ENCODE assay signal across 17 cellular contexts in the genomic region with DNA sequence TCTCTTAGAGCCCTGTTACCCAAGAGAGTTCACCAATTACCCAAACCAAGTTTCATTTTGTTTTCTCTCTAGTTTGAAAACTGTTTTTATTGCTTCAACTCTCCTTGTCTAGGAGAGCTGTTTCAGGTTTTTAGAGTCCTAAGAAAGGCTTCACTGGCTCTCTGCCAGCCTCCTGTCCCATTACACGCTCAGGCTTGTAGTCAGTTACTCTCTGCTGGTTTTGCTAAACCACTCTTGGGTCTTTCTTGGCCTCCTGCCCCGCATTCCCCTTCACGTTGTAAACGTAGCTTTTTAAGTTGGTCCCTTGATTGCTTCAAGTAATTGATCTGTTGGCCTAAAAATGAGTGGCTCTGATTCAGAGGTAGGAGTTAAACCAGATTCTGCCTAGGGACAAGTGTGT.
DNase-seq lines count a peak whose midpoint lies in the region; ATAC-seq, FAIRE-seq and TF ChIP-seq lines count a peak whose summit lies in the region.
"Had no signal": no experiment of that assay in that cellular context is flagged by ENCODE, and none has a peak within 500 bp of the region (broad histone marks: within the 10 kb centered on the region; RNA-seq: fewer than 3 reads in every experiment).

No MANE protein-coding gene starts in this region.

- peak overlapping the region; percentile 84 for H3K27ac Mint-ChIP-seq in mesothelial cell of epicardium
- H3K27ac Mint-ChIP-seq: activated naive CD4-positive, alpha-beta T cell treated with anti-CD3 and anti-CD28 coated beads, Interleukin-2, amount 50 U/mL, for 24 hours; stimulated activated naive CD8-positive, alpha-beta T cell treated with anti-CD3 and anti-CD28 coated beads, Interleukin-15, amount 100 ng/mL, for 72 hours; WTC11 had no signal

- H3K4me1 Mint-ChIP-seq in mesothelial cell of epicardium: peaks cover 58% of the 10 kb centered on the region

- WGBS in right cardiac atrium: 56% methylated on average over 4 of the region's 4 CpGs
- 0% methylated on average over 4 of the region's 4 CpGs for WGBS in K562 (ENCODE audit: insufficient coverage, low coverage, missing lambda C conversion rate)

- CTCF ChIA-PET in K562 (lab: Yijun Ruan, JAX; ENCODE audit: low intra/inter-chr PET ratio): no interaction called here

- H2AFZ ChIP-seq in K562 (ENCODE audit: low read depth, low read length): no peak overlapping the region

- H3K9me1 ChIP-seq in K562 (ENCODE audit: control insufficient read depth, insufficient read depth, low read length): no peaks in the 10 kb centered on the region

- no peaks in the 10 kb centered on the region for H3K27me3 Mint-ChIP-seq in mesothelial cell of epicardium (ENCODE audit: low read depth)

- no peak for TF ChIP-seq RAD21 in K562 (CRISPR knock-in tag; conservative IDR thresholded peaks at IDR 0.05 in 1 of 2, IDR thresholded peaks at IDR 0.05 in 1 of 2)

- H3K9me3 ChIP-seq in right cardiac atrium (ENCODE audit: control insufficient read depth, low read length) (no peaks in the 10 kb centered on the region), K562 (replicated peaks; ENCODE audit: control insufficient read depth, insufficient read depth, low read depth, low read length) (no peaks in the 10 kb centered on the region; the same call in 1 of the 2 replicates)
- H3K9me3 ChIP-seq: psoas muscle had no signal

- H3K4me3 ChIP-seq in right cardiac atrium (ENCODE audit: low read length) (no peak overlapping the region), K562 (no peak overlapping the region)
- H3K4me3 ChIP-seq: psoas muscle had no signal

- no peaks in the 10 kb centered on the region for H3K36me3 ChIP-seq in K562 (ENCODE audit: control insufficient read depth, insufficient read depth, low read length)
- H3K36me3 ChIP-seq: brain microvascular endothelial cell had no signal

- H3K36me3 Mint-ChIP-seq in mesothelial cell of epicardium: no peaks in the 10 kb centered on the region
- H3K36me3 Mint-ChIP-seq: WTC11 had no signal

- POLR2A ChIA-PET in K562 (lab: Yijun Ruan, JAX): interaction anchor here (1.2 kb wide), 1 partner anchor 17 kb away, joined by 4 read pairs; no protein-coding TSS in a partner anchor

- ATAC-seq in right cardiac atrium (no peak), Right ventricle myocardium superior (ENCODE audit: poor library complexity) (no peak), K562 (no peak), left lobe of liver (no peak), HG03521 (IDR thresholded peaks at IDR 0.05; ENCODE audit: unreplicated experiment) (no peak)
- ATAC-seq: left ventricle myocardium superior; psoas muscle; stimulated activated naive CD8-positive, alpha-beta T cell treated with anti-CD3 and anti-CD28 coated beads, Interleukin-15, amount 100 ng/mL, for 72 hours; WTC11 had no signal

- TF ChIP-seq EP300 in K562 (IDR thresholded peaks at IDR 0.05; ENCODE audit: low read length): no peak

- no peak for FAIRE-seq in K562 (lab: Jason Lieb, UNC)

- BruUV-seq in K562 (replicated peaks; lab: Mats Ljungman, UMichigan): no TSS peak

- H3K4me3 Mint-ChIP-seq in mesothelial cell of epicardium: no peak overlapping the region
- H3K4me3 Mint-ChIP-seq: activated naive CD4-positive, alpha-beta T cell treated with anti-CD3 and anti-CD28 coated beads, Interleukin-2, amount 50 U/mL, for 24 hours; naive B cell; stimulated activated naive CD8-positive, alpha-beta T cell treated with anti-CD3 and anti-CD28 coated beads, Interleukin-15, amount 100 ng/mL, for 72 hours; WTC11 had no signal

- DNase-seq in right cardiac atrium (peak in 2 of 3 donors; percentile 23 to 58), Right ventricle myocardium superior (no peak), K562 (ENCODE audit: extremely low read depth in 1 of 4, low spot score in 3 of 4) (no peak), mesothelial cell of epicardium (ENCODE audit: low spot score in 2 of 2, unreplicated experiment in 2 of 2) (peak; percentile 42 to 68), activated gamma-delta T cell (lab: John Stamatoyannopoulos, UW) (no peak), left lobe of liver (ENCODE audit: low spot score) (no peak), OCI-M2 (lab: John Stamatoyannopoulos, UW; ENCODE audit: unreplicated experiment) (no peak)
- DNase-seq: brain microvascular endothelial cell; COR-L47; left ventricle myocardium superior; naive B cell; NCI-H774; psoas muscle; stimulated activated naive CD8-positive, alpha-beta T cell treated with anti-CD3 and anti-CD28 coated beads, Interleukin-15, amount 100 ng/mL, for 72 hours had no signal

- TF ChIP-seq POLR2A in K562 (conservative IDR thresholded peaks at IDR 0.05): no peak

- H3K9me3 Mint-ChIP-seq in mesothelial cell of epicardium: no peaks in the 10 kb centered on the region
- H3K9me3 Mint-ChIP-seq: activated naive CD4-positive, alpha-beta T cell treated with anti-CD3 and anti-CD28 coated beads, Interleukin-2, amount 50 U/mL, for 24 hours; naive B cell; stimulated activated naive CD8-positive, alpha-beta T cell treated with anti-CD3 and anti-CD28 coated beads, Interleukin-15, amount 100 ng/mL, for 72 hours; WTC11 had no signal

- intact Hi-C loops in right cardiac atrium (cut with DNase I) (no loop called here), Right ventricle myocardium superior (cut with DNase I) (no loop called here), K562 (cut with micrococcal nuclease) (no loop called here)

- no peak overlapping the region for H3K4me2 ChIP-seq in K562 (ENCODE audit: insufficient read depth, low read length)

- no peaks in the 10 kb centered on the region for H3K79me2 ChIP-seq in K562 (ENCODE audit: control insufficient read depth, insufficient read depth, low read length)

- no peak overlapping the region for H3K9ac ChIP-seq in K562 (ENCODE audit: insufficient read depth in 1 of 2, low read depth in 2 of 2, low read length in 2 of 2)

- H3K27me3 ChIP-seq in right cardiac atrium (ENCODE audit: control insufficient read depth, insufficient read depth): no peaks in the 10 kb centered on the region
- peaks cover 12 to 15% of the 10 kb centered on the region in 2 experiments for H3K27me3 ChIP-seq in K562 (ENCODE audit: control insufficient read depth in 2 of 2, insufficient read depth in 2 of 2, low read length in 2 of 2)
- H3K27me3 ChIP-seq: brain microvascular endothelial cell had no signal

- H3K27ac ChIP-seq in right cardiac atrium (ENCODE audit: low read length) (no peak overlapping the region), K562 (ENCODE audit: extremely low read depth, low read depth, low read length) (no peak overlapping the region)
- H3K27ac ChIP-seq: brain microvascular endothelial cell, psoas muscle had no signal

- in situ Hi-C loops in K562 (cut with MboI): no loop called here

- H3K4me1 ChIP-seq in right cardiac atrium (ENCODE audit: control insufficient read depth, insufficient read depth, low read length) (no peaks in the 10 kb centered on the region), K562 (replicated peaks in 1 of 2; ENCODE audit: control insufficient read depth in 2 of 2, insufficient read depth in 2 of 2, low read length in 2 of 2) (no peaks in the 10 kb centered on the region)
- H3K4me1 ChIP-seq: psoas muscle had no signal

- TF ChIP-seq CTCF in K562 (IDR thresholded peaks at IDR 0.05 in 2 of 3, conservative IDR thresholded peaks at IDR 0.05 in 1 of 3; ENCODE audit: insufficient read depth in 2 of 3, low read depth in 1 of 3, low read length in 3 of 3): no peak
- no peak for TF ChIP-seq CTCF in mesothelial cell of epicardium (IDR thresholded peaks at IDR 0.05; ENCODE audit: unreplicated experiment)

- H4K20me1 ChIP-seq in K562 (replicated peaks; ENCODE audit: control insufficient read depth, insufficient read depth, low read length): peaks cover 4% of the 10 kb centered on the region; the same call in 1 of the 2 replicates

TF ChIP-seq in K562, 482 proteins besides CTCF, POLR2A, EP300 and RAD21:
- TF ChIP-seq, protein P1, sequence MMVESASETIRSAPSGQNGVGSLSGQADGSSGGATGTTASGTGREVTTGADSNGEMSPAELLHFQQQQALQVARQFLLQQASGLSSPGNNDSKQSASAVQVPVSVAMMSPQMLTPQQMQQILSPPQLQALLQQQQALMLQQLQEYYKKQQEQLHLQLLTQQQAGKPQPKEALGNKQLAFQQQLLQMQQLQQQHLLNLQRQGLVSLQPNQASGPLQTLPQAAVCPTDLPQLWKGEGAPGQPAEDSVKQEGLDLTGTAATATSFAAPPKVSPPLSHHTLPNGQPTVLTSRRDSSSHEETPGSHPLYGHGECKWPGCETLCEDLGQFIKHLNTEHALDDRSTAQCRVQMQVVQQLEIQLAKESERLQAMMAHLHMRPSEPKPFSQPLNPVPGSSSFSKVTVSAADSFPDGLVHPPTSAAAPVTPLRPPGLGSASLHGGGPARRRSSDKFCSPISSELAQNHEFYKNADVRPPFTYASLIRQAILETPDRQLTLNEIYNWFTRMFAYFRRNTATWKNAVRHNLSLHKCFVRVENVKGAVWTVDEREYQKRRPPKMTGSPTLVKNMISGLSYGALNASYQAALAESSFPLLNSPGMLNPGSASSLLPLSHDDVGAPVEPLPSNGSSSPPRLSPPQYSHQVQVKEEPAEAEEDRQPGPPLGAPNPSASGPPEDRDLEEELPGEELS (CRISPR knock-in tag; IDR thresholded peaks at IDR 0.05; ENCODE audit: borderline replicate concordance): no peak
- TF ChIP-seq ZBTB33 (CRISPR knock-in tag; IDR thresholded peaks at IDR 0.05): no peak
- no peak for TF ChIP-seq TAF1 (IDR thresholded peaks at IDR 0.05; ENCODE audit: control insufficient read depth, extremely low read depth, insufficient read depth, low read length, severe bottlenecking)
- TF ChIP-seq NFIC (IDR thresholded peaks at IDR 0.05): 0 out of 2 replicates have a peak, but pooled peaks have one; percentile 11
- TF ChIP-seq ZNF184 (CRISPR knock-in tag; IDR thresholded peaks at IDR 0.05): no peak

Comparison
In these comparisons a context has a peak if more than half of its experiments do, and no peak if none do; other contexts are left out.
1. DNase-seq: peak in right cardiac atrium (2 of 3) and mesothelial cell of epicardium (2 of 2); none in Right ventricle myocardium superior (single experiment), K562 (0 of 4), activated gamma-delta T cell (single experiment), left lobe of liver (single experiment) and OCI-M2 (single experiment).